Comparison of ENCODE assay signal across 8 cellular contexts in the genomic region with DNA sequence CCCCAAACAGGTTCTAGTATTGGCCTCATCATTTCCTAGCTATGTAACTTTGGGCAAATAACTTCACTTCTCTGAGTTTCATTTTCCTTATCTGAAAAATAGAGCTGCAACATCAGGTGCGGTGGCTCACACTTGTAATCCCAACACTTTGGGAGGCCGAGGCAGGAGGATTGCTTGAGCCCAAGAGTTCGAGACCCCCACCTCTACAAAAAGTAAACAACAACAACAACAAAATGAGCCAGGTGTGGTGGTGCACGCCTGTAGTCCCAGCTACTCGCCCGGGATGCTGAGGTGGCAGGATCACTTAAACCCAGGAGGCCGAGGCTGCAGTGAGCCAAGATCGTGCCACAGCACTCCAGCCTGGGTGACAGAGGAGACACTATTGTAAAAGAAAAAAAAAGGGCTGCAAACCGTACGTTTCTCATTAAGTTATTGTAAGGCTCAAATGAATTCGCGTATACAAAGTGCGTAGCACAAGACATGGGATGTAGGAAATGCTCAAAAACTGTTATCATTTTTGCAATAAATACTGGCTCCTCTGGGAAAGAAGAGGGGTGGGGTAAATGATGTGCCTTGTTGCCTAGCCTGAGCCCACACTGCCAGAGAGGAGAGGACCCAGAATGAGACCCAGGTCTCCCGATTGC. TPM values are rescaled to one million over a fixed set of nuclear protein-coding genes. Genes with fewer than 3 reads are reported as not detected.
DNase-seq lines count a peak whose midpoint lies in the region; ATAC-seq and TF ChIP-seq lines count a peak whose summit lies in the region.

No MANE protein-coding gene starts in this region.

- ATAC-seq in DND-41 (ENCODE audit: insufficient read depth, low read depth) (no peak), psoas muscle (no peak)

- intact Hi-C loops in psoas muscle (cut with DNase I), result no loop called here

- peaks cover 38% of the 10 kb centered on the region for H3K79me2 ChIP-seq in DND-41 (ENCODE audit: insufficient read depth, low read length)

- H3K4me2 ChIP-seq in DND-41 (ENCODE audit: insufficient read depth, low read length), result peak overlapping the region; percentile 90

- no peaks in the 10 kb centered on the region for H3K9me3 ChIP-seq in DND-41 (ENCODE audit: insufficient read depth, low read length, severe bottlenecking)
- H3K9me3 ChIP-seq in SJSA1 (replicated peaks), result no peaks in the 10 kb centered on the region; the same call in 1 of the 2 replicates
- H3K9me3 ChIP-seq in psoas muscle, result no peaks in the 10 kb centered on the region

- H3K4me1 ChIP-seq in DND-41 (ENCODE audit: insufficient read depth, low read length) (peaks cover 32% of the 10 kb centered on the region), SJSA1 (replicated peaks) (peaks cover 17% of the 10 kb centered on the region), psoas muscle (peaks cover 22% of the 10 kb centered on the region)

- DNase-seq in DND-41 (no peak), SJSA1 (ENCODE audit: low read depth in 1 of 2, low spot score in 2 of 2) (no peak), fibroblast of mammary gland (ENCODE audit: low read depth) (no peak), psoas muscle (no peak), NCI-H1930 (lab: John Stamatoyannopoulos, UW) (no peak), NCI-H1436 (lab: John Stamatoyannopoulos, UW) (no peak), NCI-H2196 (lab: John Stamatoyannopoulos, UW; ENCODE audit: unreplicated experiment) (no peak), putamen (ENCODE audit: low spot score) (no peak)

- H3K36me3 ChIP-seq in DND-41 (ENCODE audit: insufficient read depth, low read length), result peaks cover 5% of the 10 kb centered on the region
- H3K36me3 ChIP-seq in SJSA1, result peaks cover 5% of the 10 kb centered on the region
- H3K36me3 ChIP-seq in psoas muscle (ENCODE audit: insufficient read depth in 1 of 2, low read depth in 1 of 2), result no peaks in the 10 kb centered on the region

- H2AFZ ChIP-seq in DND-41 (ENCODE audit: low read depth, low read length), result no peak overlapping the region

- 74 to 77% (median 76%) methylated on average over 14 of the region's 14 CpGs for WGBS in psoas muscle, 3 donors

- peak overlapping the region; percentile 73 for H3K9ac ChIP-seq in DND-41 (ENCODE audit: low read depth, low read length)

- no peaks in the 10 kb centered on the region for H4K20me1 ChIP-seq in DND-41 (ENCODE audit: insufficient read depth, low read length)

- H3K27me3 ChIP-seq in DND-41 (ENCODE audit: insufficient read depth, low read length, poor library complexity), result no peaks in the 10 kb centered on the region
- H3K27me3 ChIP-seq in SJSA1 (replicated peaks), result no peaks in the 10 kb centered on the region
- H3K27me3 ChIP-seq in psoas muscle (ENCODE audit: insufficient read depth in 3 of 3, low read length in 2 of 3), result no peaks in the 10 kb centered on the region

- H3K4me3 ChIP-seq in DND-41 (ENCODE audit: low read depth in 1 of 2, low read length in 2 of 2) (peak overlapping the region; percentile 90 to 97), SJSA1 (peak overlapping the region; percentile 80), fibroblast of mammary gland (ENCODE audit: control insufficient read depth, low read depth, low read length) (peak overlapping the region; percentile 80), psoas muscle (peak overlapping the region; percentile 86)

- H3K27ac ChIP-seq in DND-41 (ENCODE audit: low read length), result peak overlapping the region; percentile 73
- H3K27ac ChIP-seq in SJSA1, result no peak overlapping the region
- H3K27ac ChIP-seq in psoas muscle, result no peak overlapping the region

- TF ChIP-seq CTCF in DND-41 (IDR thresholded peaks at IDR 0.05; ENCODE audit: borderline replicate concordance, extremely low read depth, low read length, poor library complexity, severe bottlenecking), result no peak
- no peak for TF ChIP-seq CTCF in fibroblast of mammary gland (conservative IDR thresholded peaks at IDR 0.05; ENCODE audit: control insufficient read depth, insufficient read depth, low read depth, low read length)
- TF ChIP-seq CTCF in psoas muscle (IDR thresholded peaks at IDR 0.05), result no peak

RNA-seq across cellular contexts. Expression of gene C12orf76, which starts 0.9 kb away (rescaled TPM):
- total RNA-seq in SJSA1 (2014; rRNA removed; shearing (Covaris generic)), result 4.5 and 9.0 TPM in 2 replicates
- 1 to 10 TPM; 3.1 to 9.8 (median 6.1) TPM for total RNA-seq in psoas muscle
- 10 to 100 TPM in 1 of 3 donors, 1 to 10 TPM in 2; 6.9 to 19.1 (median 7.4) TPM for polyA plus RNA-seq in psoas muscle

RNA-seq across cellular contexts. Expression of gene ANKRD13A, which starts 48.2 kb away (rescaled TPM):
- total RNA-seq in SJSA1 (2014; rRNA removed; shearing (Covaris generic)), result 111 and 170 TPM in 2 replicates
- 10 to 100 TPM in 2 of 4 donors, 1 to 10 TPM in 2; 8.7 to 16.3 (median 11.7) TPM for total RNA-seq in psoas muscle
- polyA plus RNA-seq in psoas muscle, result 1 to 10 TPM; 6.8 to 9.0 (median 7.4) TPM

RNA-seq across cellular contexts. Expression of gene GIT2, which starts 51.3 kb away (rescaled TPM):
- total RNA-seq in SJSA1 (2014; rRNA removed; shearing (Covaris generic)), result 23.1 and 29.5 TPM in 2 replicates
- 10 to 100 TPM; 17.5 to 29.7 (median 26.4) TPM for total RNA-seq in psoas muscle
- polyA plus RNA-seq in psoas muscle, result 10 to 100 TPM; 10.8 to 20.3 (median 13.3) TPM
